ENCODE assay signal across 8 cellular contexts in genomic region chr5:160421625-160422258, GRCh38. TPM values are rescaled to one million over a fixed set of nuclear protein-coding genes. Genes with fewer than 3 reads are reported as not detected.
DNase-seq lines count a peak whose midpoint lies in the region; ATAC-seq, FAIRE-seq and TF ChIP-seq lines count a peak whose summit lies in the region.

TSS of gene PTTG1 (plus strand) at chr5:160421855. CDS start at chr5:160422313, 458 bp downstream.

- in situ Hi-C loops in GM13977 (cut with MboI; ENCODE audit: low pct_unique_long_range_greater_than_20kb, low sequenced_read_pairs, unreplicated experiment), result no loop called here

- H3K4me1 ChIP-seq in left ventricle myocardium inferior, result peaks cover 42% of the 10 kb centered on the region
- peaks cover 18% of the 10 kb centered on the region for H3K4me1 ChIP-seq in psoas muscle

- H3K27ac ChIP-seq in left ventricle myocardium inferior (replicated peaks) (peak within 1 kb of the TSS; percentile 48), psoas muscle (peak within 1 kb of the TSS; percentile 76)

- H3K27me3 ChIP-seq in left ventricle myocardium inferior (ENCODE audit: low read depth), result no peaks in the 10 kb centered on the region
- H3K27me3 ChIP-seq in psoas muscle (ENCODE audit: insufficient read depth in 3 of 3, low read length in 2 of 3), result no peaks in the 10 kb centered on the region

- H3K4me3 ChIP-seq in left ventricle myocardium inferior, result peak within 1 kb of the TSS; percentile 74
- peak within 1 kb of the TSS; percentile 78 for H3K4me3 ChIP-seq in psoas muscle

- intact Hi-C loops in T-helper 1 cell treated with Interleukin-12 subunit alpha and Interleukin-12 subunit beta and Interleukin-4 antibody, amounts not matched to agents 30 ng/mL and 1 ng/mL, for 36 hours (cut with micrococcal nuclease), result loop anchor here (1.0 to 10.0 kb wide), 3 partner anchors 647 to 1158 kb away; partner anchors contain the start of genes GABRB2 and UBLCP1
- intact Hi-C loops in left ventricle myocardium inferior (cut with micrococcal nuclease), result no loop called here
- intact Hi-C loops in psoas muscle (cut with DNase I), result no loop called here

- ATAC-seq in HG02870 (IDR thresholded peaks at IDR 0.05; ENCODE audit: unreplicated experiment), result peak; percentile 65
- peak; percentile 90 to 91 (median 90) for ATAC-seq in psoas muscle

- peak; percentile 72 for FAIRE-seq in urothelium cell line (lab: Jason Lieb, UNC)

- DNase-seq in GM13977 (ENCODE audit: low spot score), result peak; percentile 84
- peak; percentile 95 for DNase-seq in NCI-H146 (lab: John Stamatoyannopoulos, UW)
- DNase-seq in amniotic epithelial cell (ENCODE audit: low read depth), result peak; percentile 95
- peak; percentile 95 for DNase-seq in left ventricle myocardium inferior
- peak; percentile 96 for DNase-seq in psoas muscle
- peak; percentile 93 for DNase-seq in urothelium cell line (ENCODE audit: low spot score)

- no peaks in the 10 kb centered on the region for H3K9me3 ChIP-seq in left ventricle myocardium inferior (replicated peaks)
- no peaks in the 10 kb centered on the region for H3K9me3 ChIP-seq in psoas muscle

- TF ChIP-seq CTCF in GM13977 (IDR thresholded peaks at IDR 0.05; ENCODE audit: extremely low read depth, insufficient read depth, missing control alignments) (no peak), left ventricle myocardium inferior (IDR thresholded peaks at IDR 0.05; ENCODE audit: borderline replicate concordance) (no peak), psoas muscle (IDR thresholded peaks at IDR 0.05) (no peak)

- 0 to 1% (median 1%) methylated on average over 39 of the region's 39 CpGs for WGBS in psoas muscle, 3 donors

- no peaks in the 10 kb centered on the region for H3K36me3 ChIP-seq in left ventricle myocardium inferior
- H3K36me3 ChIP-seq in psoas muscle (ENCODE audit: insufficient read depth in 1 of 2, low read depth in 1 of 2), result no peaks in the 10 kb centered on the region

RNA-seq across cellular contexts. Expression of gene PTTG1, which starts in this region (rescaled TPM):
- 98.7 and 99.1 TPM in 2 replicates for total RNA-seq in T-helper 1 cell treated with Interleukin-12 subunit alpha and Interleukin-12 subunit beta and Interleukin-4 antibody, amounts not matched to agents 30 ng/mL and 1 ng/mL, for 36 hours
- 0.88 TPM for total RNA-seq in left ventricle myocardium inferior
- 1 to 10 TPM; 1.9 to 3.0 (median 2.4) TPM for total RNA-seq in psoas muscle
- 10 to 100 TPM in 2 of 3 donors, 1 to 10 TPM in 1; 9.9 to 26.7 (median 10.7) TPM for polyA plus RNA-seq in psoas muscle

Comparison
In these comparisons a context has a peak if more than half of its experiments do, and no peak if none do; other contexts are left out.
1. Peak in every context shown above with its lines: DNase-seq, ATAC-seq, H3K4me3 ChIP-seq and H3K27ac ChIP-seq.
2. RNA of gene PTTG1 (total RNA-seq): 98.7 to 99.1 TPM in T-helper 1 cell treated with Interleukin-12 subunit alpha and Interleukin-12 subunit beta and Interleukin-4 antibody, amounts not matched to agents 30 ng/mL and 1 ng/mL, for 36 hours; 1.9 to 3.0 TPM in psoas muscle and 0.88 TPM in left ventricle myocardium inferior (single experiment); every median in the first group is over 10 times any median in the second.
3. Peak in DNase-seq, H3K4me3 ChIP-seq and H3K27ac ChIP-seq in left ventricle myocardium inferior; RNA of the gene not detected or under 1 TPM.